ENCODE assay signal across 8 cellular contexts in the genomic region with DNA sequence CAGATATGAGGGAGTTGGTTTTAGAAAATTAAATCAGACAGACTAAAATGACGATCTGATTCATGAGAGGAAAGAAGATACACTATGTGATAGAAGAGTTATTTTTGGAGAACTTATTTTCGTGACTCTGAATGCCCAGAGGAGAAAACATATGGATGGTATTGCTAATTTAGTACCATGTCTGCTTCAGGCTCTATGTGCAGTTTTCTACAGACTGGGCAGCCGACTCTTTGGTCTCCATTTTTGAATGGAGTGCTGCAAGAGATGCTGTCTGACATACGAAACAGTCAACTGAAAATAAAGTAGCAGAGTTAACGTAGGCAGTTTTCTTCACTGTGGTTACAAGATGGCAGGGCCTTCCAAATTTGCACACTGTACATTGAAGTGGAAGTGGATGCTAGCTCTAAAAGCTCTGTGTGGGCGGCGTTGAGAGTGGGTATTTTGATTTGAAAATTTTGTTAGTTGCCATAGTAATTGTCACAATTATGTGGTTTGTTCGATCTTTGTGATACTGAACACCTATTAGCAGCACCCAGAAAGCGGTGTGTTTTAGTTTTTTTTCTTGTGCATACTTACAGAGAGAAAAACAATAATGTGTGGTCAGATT.
A peak's percentile ranks its signal among the peaks of the same experiment; 100 is the strongest.
DNase-seq lines count a peak whose midpoint lies in the region; ATAC-seq and TF ChIP-seq lines count a peak whose summit lies in the region.

No MANE protein-coding gene starts in this region.

- peak in 2 of 3 donors; percentile 50 to 69 for DNase-seq in Peyer's patch
- DNase-seq in adrenal gland, result no peak
- DNase-seq in trophoblast cell, result peak in 1 of 2 donors; percentile 5
- DNase-seq in NCI-H526 (lab: John Stamatoyannopoulos, UW), result no peak
- no peak for DNase-seq in T1000 (lab: John Stamatoyannopoulos, UW)
- no peak for DNase-seq in SKM-1 (lab: John Stamatoyannopoulos, UW; ENCODE audit: unreplicated experiment)

- H3K27me3 ChIP-seq in Peyer's patch (no peaks in the 10 kb centered on the region), adrenal gland (no peaks in the 10 kb centered on the region), trophoblast cell (ENCODE audit: insufficient read depth, low read length) (no peaks in the 10 kb centered on the region)

- peak overlapping the region; percentile 54 for H2BK12ac ChIP-seq in trophoblast cell (ENCODE audit: low read length)

- H3K14ac ChIP-seq in trophoblast cell (ENCODE audit: low read length), result no peak overlapping the region

- H3K4me3 ChIP-seq in Peyer's patch (peak overlapping the region in 2 of 4 donors; percentile 3 to 18), adrenal gland (no peak overlapping the region), trophoblast cell (ENCODE audit: low read depth, low read length) (no peak overlapping the region)

- peak overlapping the region; percentile 7 for H2BK120ac ChIP-seq in trophoblast cell (ENCODE audit: insufficient read depth, low read length, poor library complexity)

- H3K4me2 ChIP-seq in trophoblast cell (ENCODE audit: low read length), result no peak overlapping the region

- TF ChIP-seq POLR2A in Peyer's patch (IDR thresholded peaks at IDR 0.05) (no peak), adrenal gland (IDR thresholded peaks at IDR 0.05) (no peak)

- ATAC-seq in GM18519 (IDR thresholded peaks at IDR 0.05; ENCODE audit: low FRiP score, unreplicated experiment), result peak; percentile 68
- peak; percentile 69 for ATAC-seq in HG02678 (IDR thresholded peaks at IDR 0.05; ENCODE audit: unreplicated experiment)

- intact Hi-C loops in adrenal gland (cut with DNase I), result no loop called here

- H2AFZ ChIP-seq in trophoblast cell (ENCODE audit: insufficient read depth, low read length, poor library complexity), result no peak overlapping the region

- no peaks in the 10 kb centered on the region for H3K36me3 ChIP-seq in Peyer's patch
- no peaks in the 10 kb centered on the region for H3K36me3 ChIP-seq in adrenal gland (replicated peaks in 1 of 2)
- H3K36me3 ChIP-seq in trophoblast cell (ENCODE audit: control insufficient read depth in 1 of 2, insufficient read depth in 2 of 2, low read length in 2 of 2), result no peaks in the 10 kb centered on the region

- 68 to 73% (median 70%) methylated on average over 9 of the region's 9 CpGs for WGBS in adrenal gland, 4 donors
- WGBS in trophoblast cell (ENCODE audit: extremely low coverage, insufficient coverage, insufficient read length), result no CpG with 5 or more reads among the region's 9 CpGs

- H3K9me3 ChIP-seq in Peyer's patch (no peaks in the 10 kb centered on the region), adrenal gland (replicated peaks in 1 of 3) (no peaks in the 10 kb centered on the region), trophoblast cell (ENCODE audit: insufficient read depth, low read depth, low read length) (no peaks in the 10 kb centered on the region)

- H3K4ac ChIP-seq in trophoblast cell (ENCODE audit: low read depth, low read length), result no peak overlapping the region

- TF ChIP-seq CTCF in Peyer's patch (IDR thresholded peaks at IDR 0.05) (no peak), adrenal gland (IDR thresholded peaks at IDR 0.05) (no peak)

- H4K8ac ChIP-seq in trophoblast cell (ENCODE audit: low read depth, low read length), result peak overlapping the region; percentile 16

- peaks cover 11% of the 10 kb centered on the region for H3K79me1 ChIP-seq in trophoblast cell (ENCODE audit: low read length)

- no peak overlapping the region for H3K18ac ChIP-seq in trophoblast cell (ENCODE audit: low read length)

- no peak overlapping the region for H2AK5ac ChIP-seq in trophoblast cell (ENCODE audit: low read length)

- peak overlapping the region; percentile 70 to 74 (median 72) for H3K27ac ChIP-seq in Peyer's patch
- peak overlapping the region in 4 of 5 donors; percentile 1 to 69 (median 44) for H3K27ac ChIP-seq in adrenal gland
- peak overlapping the region; percentile 46 for H3K27ac ChIP-seq in trophoblast cell (ENCODE audit: low read depth, low read length)

- no peak overlapping the region for H4K12ac ChIP-seq in trophoblast cell (ENCODE audit: low read depth, low read length)

- H3K4me1 ChIP-seq in Peyer's patch, result peaks cover 0 to 7% (median 3%) of the 10 kb centered on the region in 4 donors
- H3K4me1 ChIP-seq in adrenal gland (replicated peaks in 1 of 2), result no peaks in the 10 kb centered on the region
- H3K4me1 ChIP-seq in trophoblast cell (ENCODE audit: control insufficient read depth in 1 of 2, insufficient read depth in 2 of 2, low read length in 2 of 2), result peaks cover 6 to 10% of the 10 kb centered on the region in 2 experiments

- no peak overlapping the region for H2BK5ac ChIP-seq in trophoblast cell (ENCODE audit: low read depth, low read length, poor library complexity)

- no peaks in the 10 kb centered on the region for H3K79me2 ChIP-seq in trophoblast cell (ENCODE audit: control insufficient read depth, insufficient read depth, low read length, poor library complexity)

- peak overlapping the region; percentile 32 for H4K91ac ChIP-seq in trophoblast cell (ENCODE audit: low read depth, low read length)

- H3K9ac ChIP-seq in trophoblast cell (ENCODE audit: low read length), result no peak overlapping the region

- no peak overlapping the region for H3K23ac ChIP-seq in trophoblast cell (ENCODE audit: low read length)

Comparison
In these comparisons a context has a peak if more than half of its experiments do, and no peak if none do; other contexts are left out.
1. DNase-seq: peak in Peyer's patch (2 of 3); none in adrenal gland (0 of 7), NCI-H526 (0 of 2), T1000 (single experiment) and SKM-1 (single experiment).
2. Peak in every context shown above with its lines, with median percentiles within 50 percentile points of each other: H3K27ac ChIP-seq.